9 cellular contexts compared by ENCODE assay signal in genomic region chr6:133843098-133843497, GRCh38. TPM values are rescaled to one million over a fixed set of nuclear protein-coding genes. Genes with fewer than 3 reads are reported as not detected.
"Had no signal": no experiment of that assay in that cellular context is flagged by ENCODE, and none has a peak within 500 bp of the region (broad histone marks: within the 10 kb centered on the region; RNA-seq: fewer than 3 reads in every experiment).

No MANE protein-coding gene starts in this region.

- ATAC-seq: GM12878 had no signal

- DNase-seq: GDM1, GF-D8 had no signal

- H3K4me3 ChIP-seq: GM12878 had no signal

- FAIRE-seq: G401.6, GM12878, GM12891, GM12892, GM18507, GM19239 had no signal

RNA-seq across cellular contexts. Expression of gene TCF21, which starts 45.8 kb away (rescaled TPM):
- total RNA-seq: G401 had no signal
- polyA plus RNA-seq: GM12878 had no signal
